ENCODE assay signal across 27 cellular contexts in the genomic region with DNA sequence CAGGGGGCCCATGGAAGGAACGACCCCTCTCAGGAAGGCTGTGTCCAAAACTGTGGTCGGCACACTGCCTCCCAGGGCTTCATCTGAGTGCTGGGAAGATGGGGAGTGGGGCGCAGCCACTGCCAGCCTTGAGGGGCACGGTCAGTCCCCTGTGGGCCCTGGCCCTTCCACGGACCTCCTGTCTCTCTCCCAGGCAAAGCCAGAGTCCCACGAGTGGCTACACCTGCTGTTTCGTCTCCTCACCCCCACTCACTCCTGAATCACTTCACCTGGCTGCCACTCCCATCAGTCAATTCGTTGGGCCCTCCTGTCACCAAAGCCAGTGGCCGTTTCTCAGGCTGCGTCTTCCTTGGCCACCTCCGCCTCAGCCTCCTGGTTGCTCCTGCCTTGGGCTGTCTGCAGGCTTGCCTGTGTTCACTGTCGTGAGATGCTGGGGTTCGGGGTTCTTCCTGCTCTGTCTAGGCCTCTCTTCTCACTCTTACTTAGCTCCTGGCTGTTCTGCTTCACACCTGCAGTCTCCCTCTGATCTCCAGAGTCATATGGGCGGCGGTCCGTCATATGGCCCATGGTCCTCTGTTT. TPM values are rescaled to one million over a fixed set of nuclear protein-coding genes. Genes with fewer than 3 reads are reported as not detected.
DNase-seq lines count a peak whose midpoint lies in the region; ATAC-seq and TF ChIP-seq lines count a peak whose summit lies in the region.
"Had no signal": no experiment of that assay in that cellular context is flagged by ENCODE, and none has a peak within 500 bp of the region (broad histone marks: within the 10 kb centered on the region; RNA-seq: fewer than 3 reads in every experiment).

No MANE protein-coding gene starts in this region.

- H3K27me3 Mint-ChIP-seq in endothelial cell (ENCODE audit: unreplicated experiment) (peaks cover 14% of the 10 kb centered on the region), neural progenitor cell (ENCODE audit: insufficient read depth, low read depth) (peaks cover 13% of the 10 kb centered on the region)

- TF ChIP-seq CTCF in right atrium auricular region (IDR thresholded peaks at IDR 0.05), result no peak
- TF ChIP-seq CTCF in endothelial cell (IDR thresholded peaks at IDR 0.05; ENCODE audit: unreplicated experiment), result no peak
- TF ChIP-seq CTCF in neural progenitor cell (IDR thresholded peaks at IDR 0.05), result no peak

- peak overlapping the region; percentile 8 for H3K4me3 Mint-ChIP-seq in endothelial cell (ENCODE audit: unreplicated experiment)
- H3K4me3 Mint-ChIP-seq in neural progenitor cell, result no peak overlapping the region
- H3K4me3 Mint-ChIP-seq: activated T-helper 17 cell treated with anti-CD3 and anti-CD28 coated beads, Interleukin-2, amount 50 U/mL, for 72 hours; effector memory CD8-positive, alpha-beta T cell; T-cell had no signal

- peak; percentile 36 for DNase-seq in right atrium auricular region (ENCODE audit: low spot score)
- DNase-seq in left cardiac atrium, result no peak
- DNase-seq in endothelial cell (ENCODE audit: low spot score), result no peak
- no peak for DNase-seq in neural progenitor cell (ENCODE audit: low spot score)
- DNase-seq in hypothalamus (lab: John Stamatoyannopoulos, UW), result no peak
- DNase-seq in NCI-H1694 (lab: John Stamatoyannopoulos, UW), result no peak
- DNase-seq: body of pancreas; C1 segment of cervical spinal cord; DMS79; effector memory CD8-positive, alpha-beta T cell; esophagus squamous epithelium; gastrocnemius medialis; GF-D8; GOT3; KG1; NCI-H1417 treated with DMSO at 0.1 percent for 48 hours; NCI-H446 treated with DMSO at 0.1 percent for 48 hours; SJCRH30; stimulated activated naive CD4-positive, alpha-beta T cell treated with Interleukin-2 at 50 U/mL for 16 hours had no signal

- ATAC-seq in left cardiac atrium (no peak), GM19397 (IDR thresholded peaks at IDR 0.05; ENCODE audit: unreplicated experiment) (no peak), GM18498 (IDR thresholded peaks at IDR 0.05; ENCODE audit: unreplicated experiment) (no peak)
- ATAC-seq: activated T-helper 17 cell treated with anti-CD3 and anti-CD28 coated beads, Interleukin-2, amount 50 U/mL, for 72 hours; body of pancreas; effector memory CD8-positive, alpha-beta T cell; gastrocnemius medialis; Panc1; T-cell had no signal

- H3K4me1 ChIP-seq in right atrium auricular region, result peaks cover 0 to 6% of the 10 kb centered on the region in 2 donors
- H3K4me1 ChIP-seq in neural progenitor cell, result no peaks in the 10 kb centered on the region
- H3K4me1 ChIP-seq: gastrocnemius medialis, SJCRH30 had no signal

- H3K27ac ChIP-seq in right atrium auricular region, result no peak overlapping the region
- H3K27ac ChIP-seq in neural progenitor cell, result no peak overlapping the region
- H3K27ac ChIP-seq: body of pancreas, esophagus squamous epithelium, gastrocnemius medialis, ovary, SJCRH30, thyroid gland had no signal

- H3K27ac Mint-ChIP-seq in endothelial cell (ENCODE audit: unreplicated experiment), result peak overlapping the region; percentile 52
- peak overlapping the region; percentile 63 for H3K27ac Mint-ChIP-seq in neural progenitor cell
- H3K27ac Mint-ChIP-seq: activated T-helper 17 cell treated with anti-CD3 and anti-CD28 coated beads, Interleukin-2, amount 50 U/mL, for 72 hours; effector memory CD8-positive, alpha-beta T cell had no signal

- no peak overlapping the region for H3K4me3 ChIP-seq in right atrium auricular region
- H3K4me3 ChIP-seq in neural progenitor cell, result no peak overlapping the region
- H3K4me3 ChIP-seq: body of pancreas, esophagus squamous epithelium, gastrocnemius medialis, ovary, SJCRH30, thyroid gland had no signal

- H3K9ac ChIP-seq in neural progenitor cell, result no peak overlapping the region

- no peak overlapping the region for H3K4me2 ChIP-seq in neural progenitor cell

- H3K9me3 Mint-ChIP-seq in endothelial cell (ENCODE audit: unreplicated experiment), result no peaks in the 10 kb centered on the region
- no peaks in the 10 kb centered on the region for H3K9me3 Mint-ChIP-seq in neural progenitor cell
- H3K9me3 Mint-ChIP-seq: activated T-helper 17 cell treated with anti-CD3 and anti-CD28 coated beads, Interleukin-2, amount 50 U/mL, for 72 hours; effector memory CD8-positive, alpha-beta T cell; T-cell had no signal

- intact Hi-C loops in left cardiac atrium (cut with DNase I), result loop anchor here (5.0 to 10.0 kb wide), 2 partner anchors 77 to 334 kb away; partner anchors contain the start of gene RASGEF1C (in 1 of the 2)

- H4K20me1 ChIP-seq in neural progenitor cell (ENCODE audit: low read depth), result no peaks in the 10 kb centered on the region

- H3K36me3 Mint-ChIP-seq in endothelial cell (ENCODE audit: low read depth, unreplicated experiment) (no peaks in the 10 kb centered on the region), neural progenitor cell (no peaks in the 10 kb centered on the region)
- H3K36me3 Mint-ChIP-seq: T-cell had no signal

- H3K4me1 Mint-ChIP-seq in endothelial cell (ENCODE audit: unreplicated experiment) (peaks cover 5% of the 10 kb centered on the region), neural progenitor cell (peaks cover 15% of the 10 kb centered on the region)

- H3K9me3 ChIP-seq in right atrium auricular region, result no peaks in the 10 kb centered on the region
- H3K9me3 ChIP-seq in neural progenitor cell (ENCODE audit: low read depth), result no peaks in the 10 kb centered on the region
- H3K9me3 ChIP-seq: body of pancreas, Caco-2, esophagus squamous epithelium, gastrocnemius medialis, ovary, SJCRH30, thyroid gland had no signal

- no peaks in the 10 kb centered on the region for H3K27me3 ChIP-seq in right atrium auricular region
- peaks cover 8% of the 10 kb centered on the region for H3K27me3 ChIP-seq in neural progenitor cell
- H3K27me3 ChIP-seq: ovary, thyroid gland had no signal

- no peaks in the 10 kb centered on the region for H3K79me2 ChIP-seq in neural progenitor cell (ENCODE audit: low read depth)

- H3K36me3 ChIP-seq in right atrium auricular region (no peaks in the 10 kb centered on the region), neural progenitor cell (no peaks in the 10 kb centered on the region)
- H3K36me3 ChIP-seq: esophagus squamous epithelium, gastrocnemius medialis, ovary, SJCRH30, thyroid gland had no signal

- no peak overlapping the region for H2AFZ ChIP-seq in neural progenitor cell (replicated peaks)

- peaks cover 6% of the 10 kb centered on the region for H3F3A ChIP-seq in neural progenitor cell (ENCODE audit: low read depth)

RNA-seq across cellular contexts. Expression of gene RNF130, which starts 58.8 kb away (rescaled TPM):
- total RNA-seq in right atrium auricular region (10 to 100 TPM; 42.9 to 51.3 TPM), left cardiac atrium (10 to 100 TPM; 45.6 to 67.2 TPM), endothelial cell (ENCODE audit: unreplicated experiment) (67.3 TPM), neural progenitor cell (ENCODE audit: low replicate concordance) (183 and 185 TPM in 2 replicates)
